15 cellular contexts compared by ENCODE assay signal in genomic region chr10:17098012-17098411, GRCh38. TPM values are rescaled to one million over a fixed set of nuclear protein-coding genes. Genes with fewer than 3 reads are reported as not detected.
DNase-seq lines count a peak whose midpoint lies in the region; ATAC-seq, FAIRE-seq and TF ChIP-seq lines count a peak whose summit lies in the region.
"Had no signal": no experiment of that assay in that cellular context is flagged by ENCODE, and none has a peak within 500 bp of the region (broad histone marks: within the 10 kb centered on the region; RNA-seq: fewer than 3 reads in every experiment).

No MANE protein-coding gene starts in this region.

- H3K27me3 ChIP-seq in Panc1 (ENCODE audit: control insufficient read depth, insufficient read depth, low read length) (no peaks in the 10 kb centered on the region), endothelial cell of umbilical vein (ENCODE audit: control insufficient read depth in 2 of 2, insufficient read depth in 2 of 2, low read length in 2 of 2) (no peaks in the 10 kb centered on the region), aorta (ENCODE audit: control insufficient read depth in 1 of 2, insufficient read depth in 2 of 2, low read length in 1 of 2) (no peaks in the 10 kb centered on the region)
- H3K27me3 ChIP-seq: BLaER1 had no signal

- CTCF ChIA-PET in Panc1 (lab: Charles Lee) (no interaction called here), endothelial cell of umbilical vein (lab: Charles Lee) (no interaction called here)

- FAIRE-seq in H54 (lab: Jason Lieb, UNC) (peak; percentile 67), endothelial cell of umbilical vein (lab: Jason Lieb, UNC) (no peak), D721Med (lab: Jason Lieb, UNC) (no peak)
- FAIRE-seq: HTR-8/SVneo had no signal

- H3K4me3 ChIP-seq in Panc1 (ENCODE audit: low read depth in 2 of 2, low read length in 2 of 2): no peak overlapping the region
- H3K4me3 ChIP-seq in endothelial cell of umbilical vein (replicated peaks in 1 of 3; ENCODE audit: insufficient read depth in 1 of 3, low read depth in 1 of 3, low read length in 3 of 3): no peak overlapping the region
- no peak overlapping the region for H3K4me3 ChIP-seq in aorta (ENCODE audit: low read length in 2 of 2)
- H3K4me3 ChIP-seq: BLaER1, GM23338 had no signal

- no peak for ATAC-seq in Panc1
- no peak for ATAC-seq in aorta (ENCODE audit: low FRiP score)
- ATAC-seq in left colon: no peak
- ATAC-seq: GM23338 had no signal

- H3K9me1 ChIP-seq in endothelial cell of umbilical vein (replicated peaks; ENCODE audit: control insufficient read depth, extremely low read depth, insufficient read depth, low read length): no peaks in the 10 kb centered on the region

- DNase-seq in H54 (ENCODE audit: insufficient read length, low spot score): no peak
- DNase-seq in Panc1 (ENCODE audit: low read depth, low spot score): no peak
- DNase-seq in endothelial cell of umbilical vein (ENCODE audit: low read depth, low spot score): no peak
- no peak for DNase-seq in aorta
- DNase-seq in islet precursor cell: no peak
- no peak for DNase-seq in D721Med (ENCODE audit: insufficient read length, low spot score)
- no peak for DNase-seq in left colon
- DNase-seq: 8988T, DMS79 treated with DMSO at 0.1 percent for 48 hours, GF-D8, H7 had no signal

- no peaks in the 10 kb centered on the region for H4K20me1 ChIP-seq in endothelial cell of umbilical vein (replicated peaks; ENCODE audit: control insufficient read depth, extremely low read depth, insufficient read depth, low read length)
- H4K20me1 ChIP-seq: BLaER1 had no signal

- TF ChIP-seq CTCF in Panc1 (IDR thresholded peaks at IDR 0.05) (no peak), endothelial cell of umbilical vein (IDR thresholded peaks at IDR 0.05; ENCODE audit: extremely low read depth in 1 of 2, insufficient read depth in 1 of 2, low read depth in 1 of 2, low read length in 2 of 2) (no peak), D721Med (IDR thresholded peaks at IDR 0.05; ENCODE audit: insufficient read depth, missing control alignments) (no peak)

- H2AFZ ChIP-seq in endothelial cell of umbilical vein (ENCODE audit: low read depth, low read length): peak overlapping the region; percentile 47
- H2AFZ ChIP-seq: GM23338 had no signal

- H3K27ac ChIP-seq in Panc1 (ENCODE audit: low read length) (peak overlapping the region; percentile 35; the same call in 1 of the 2 replicates), endothelial cell of umbilical vein (ENCODE audit: insufficient read depth, low read depth, low read length) (no peak overlapping the region), aorta (ENCODE audit: low read depth in 1 of 2, low read length in 2 of 2) (peak overlapping the region; percentile 76 to 92)
- H3K27ac ChIP-seq: BLaER1 had no signal

- in situ Hi-C loops in Panc1 (cut with HindIII; ENCODE audit: low pct_unique_long_range_greater_than_20kb, low sequenced_read_pairs): no loop called here

- H3K9ac ChIP-seq in endothelial cell of umbilical vein (replicated peaks; ENCODE audit: extremely low read depth, insufficient read depth, low read length): no peak overlapping the region
- H3K9ac ChIP-seq: BLaER1 had no signal

- H3K36me3 ChIP-seq in Panc1 (ENCODE audit: control insufficient read depth, insufficient read depth, low read length) (no peaks in the 10 kb centered on the region), endothelial cell of umbilical vein (ENCODE audit: control insufficient read depth in 2 of 2, extremely low read depth in 1 of 2, insufficient read depth in 2 of 2, low read length in 2 of 2) (no peaks in the 10 kb centered on the region), aorta (ENCODE audit: control insufficient read depth in 1 of 2, insufficient read depth in 2 of 2, low read length in 1 of 2) (no peaks in the 10 kb centered on the region)
- H3K36me3 ChIP-seq: BLaER1 had no signal

- WGBS in aorta, 2 donors: 39 to 43% methylated on average over 3 of the region's 3 CpGs

- TF ChIP-seq POLR2A in H54 (IDR thresholded peaks at IDR 0.05; ENCODE audit: low read depth, low read length) (no peak), endothelial cell of umbilical vein (IDR thresholded peaks at IDR 0.05; ENCODE audit: low read depth, low read length) (no peak)

- no peak overlapping the region for H3K4me2 ChIP-seq in endothelial cell of umbilical vein (ENCODE audit: insufficient read depth, low read length)
- H3K4me2 ChIP-seq: BLaER1, GM23338 had no signal

- H3K9me3 ChIP-seq in Panc1 (ENCODE audit: control insufficient read depth, insufficient read depth, low read depth, low read length) (peaks cover 24% of the 10 kb centered on the region), endothelial cell of umbilical vein (replicated peaks; ENCODE audit: control insufficient read depth, insufficient read depth, low read length) (no peaks in the 10 kb centered on the region), aorta (ENCODE audit: control insufficient read depth, low read length) (no peaks in the 10 kb centered on the region)

- H3K79me2 ChIP-seq in endothelial cell of umbilical vein (ENCODE audit: control insufficient read depth, insufficient read depth, low read length): no peaks in the 10 kb centered on the region

- dilution Hi-C loops in endothelial cell of umbilical vein (cut with MboI; ENCODE audit: extremely low pct_ligation_motif_present, low sequenced_read_pairs): no loop called here

- intact Hi-C loops in Panc1 (cut with micrococcal nuclease; ENCODE audit: unreplicated experiment) (no loop called here), endothelial cell of umbilical vein (cut with micrococcal nuclease) (no loop called here), aorta (cut with DNase I) (no loop called here), left colon (cut with DNase I, micrococcal nuclease) (no loop called here)

- POLR2A ChIA-PET in Panc1 (lab: Charles Lee) (no interaction called here), endothelial cell of umbilical vein (lab: Charles Lee) (no interaction called here)

- H3K4me1 ChIP-seq in Panc1 (ENCODE audit: control insufficient read depth, insufficient read depth, low read length) (no peaks in the 10 kb centered on the region), endothelial cell of umbilical vein (ENCODE audit: control insufficient read depth, extremely low read depth, insufficient read depth, low read length) (peaks cover 16% of the 10 kb centered on the region), aorta (ENCODE audit: control insufficient read depth in 1 of 2, insufficient read depth in 2 of 2, low read length in 2 of 2) (peaks cover 0 to 3% of the 10 kb centered on the region in 2 donors)
- H3K4me1 ChIP-seq: BLaER1 had no signal

- BruUV-seq in Panc1 (replicated peaks; lab: Mats Ljungman, UMichigan) (no TSS peak), endothelial cell of umbilical vein (replicated peaks; lab: Mats Ljungman, UMichigan) (no TSS peak)

TF ChIP-seq in endothelial cell of umbilical vein, 7 proteins besides CTCF, POLR2A, EP300 and RAD21:
- TF ChIP-seq EZH2 (IDR thresholded peaks at IDR 0.05; ENCODE audit: borderline replicate concordance, low read depth, low read length, severe bottlenecking): no peak
- TF ChIP-seq JUN (IDR thresholded peaks at IDR 0.05; ENCODE audit: borderline replicate concordance, insufficient read depth, insufficient read length, low read depth): no peak
- TF ChIP-seq MAX (IDR thresholded peaks at IDR 0.05; ENCODE audit: insufficient read depth, insufficient read length): no peak
- no peak for TF ChIP-seq GATA2 (IDR thresholded peaks at IDR 0.05; ENCODE audit: insufficient read depth, insufficient read length, low read depth, low read length)
- no peak for TF ChIP-seq POLR2AphosphoS5 (IDR thresholded peaks at IDR 0.05; ENCODE audit: insufficient read depth, low read depth, low read length)
- no peak for TF ChIP-seq FOS (IDR thresholded peaks at IDR 0.05; ENCODE audit: borderline replicate concordance, insufficient read depth, low read length)
- no peak for TF ChIP-seq MYC (IDR thresholded peaks at IDR 0.05; ENCODE audit: low read depth, low read length)

RNA-seq across cellular contexts. Expression of gene CUBN, which starts 31.6 kb away (rescaled TPM):
- total RNA-seq in Panc1 (2021; ENCODE audit: unreplicated experiment) (1.3 TPM), endothelial cell of umbilical vein (2.7 and 3.0 TPM in 2 replicates), aorta (1 to 10 TPM; 3.7 to 5.2 TPM), left colon (under 1 TPM; 0.37 to 0.42 TPM)
- 1.5 TPM for polyA plus RNA-seq in Panc1 (2012; ENCODE audit: insufficient read length)
- polyA plus RNA-seq in endothelial cell of umbilical vein (3.6 and 4.6 TPM in 2 replicates), aorta (1 to 10 TPM in 1 of 2 donors, under 1 TPM in 1; 0.13 to 1.5 TPM)
- 2.5 and 3.6 TPM in 2 replicates for polyA plus RNA-seq in endothelial cell of umbilical vein (2011; cell fraction: cytosol; rRNA removed)
- polyA plus RNA-seq in endothelial cell of umbilical vein (2011; cell fraction: nucleus; rRNA removed): 8.7 and 9.2 TPM in 2 replicates
- 1.3 and 1.5 TPM in 2 replicates for polyA plus RNA-seq in endothelial cell of umbilical vein (2012)
- 8.7 and 11.7 TPM in 2 replicates for polyA minus RNA-seq in endothelial cell of umbilical vein
- not detected for polyA minus RNA-seq in endothelial cell of umbilical vein (2011; cell fraction: cytosol; rRNA and poly(A)+ RNA removed)
- polyA minus RNA-seq in endothelial cell of umbilical vein (2011; cell fraction: nucleus; rRNA and poly(A)+ RNA removed): 13.3 and 19.8 TPM in 2 replicates
- polyA plus RNA-seq: CD14-positive monocyte had no signal
